8 cellular contexts compared by ENCODE assay signal in genomic region chr17:79741751-79742588, GRCh38. TPM values are rescaled to one million over a fixed set of nuclear protein-coding genes. Genes with fewer than 3 reads are reported as not detected.
A peak's percentile ranks its signal among the peaks of the same experiment; 100 is the strongest.
DNase-seq lines count a peak whose midpoint lies in the region; ATAC-seq, FAIRE-seq and TF ChIP-seq lines count a peak whose summit lies in the region.

No MANE protein-coding gene starts in this region.

- CTCF ChIA-PET in A549 (lab: Yijun Ruan, JAX), result interaction anchor here (0.6 to 10.4 kb wide), 43 partner anchors 7 to 648 kb away, joined by 3 to 254 read pairs (median 4); partner anchors contain the start of gene CBX2

- POLR2A ChIA-PET in A549 (lab: Yijun Ruan, JAX), result no interaction called here

- H3K9ac ChIP-seq in liver (ENCODE audit: low read depth in 1 of 2, low read length in 2 of 2), result no peak overlapping the region

- H3K9me3 ChIP-seq in A549 (no peaks in the 10 kb centered on the region), liver (ENCODE audit: control insufficient read depth in 4 of 4, low read length in 3 of 4) (no peaks in the 10 kb centered on the region)

- peak overlapping the region; percentile 51 to 74; a peak in 5 of 6 replicates for H3K27ac ChIP-seq in A549
- no peak overlapping the region for H3K27ac ChIP-seq in liver (ENCODE audit: low read depth in 1 of 2, low read length in 2 of 2)

- H3K4me3 ChIP-seq in A549, result peak overlapping the region; percentile 36; the same call in 2 of the 3 replicates
- H3K4me3 ChIP-seq in liver (ENCODE audit: low read depth in 1 of 3, low read length in 3 of 3), result no peak overlapping the region

- peak; percentile 97 for TF ChIP-seq CTCF in A549 (IDR thresholded peaks at IDR 0.05)
- TF ChIP-seq CTCF in liver (IDR thresholded peaks at IDR 0.05; ENCODE audit: low read depth, low read length, missing input control), result peak; percentile 81

- ATAC-seq in A549, result peak; percentile 68 to 85
- no peak for ATAC-seq in GM18502 (IDR thresholded peaks at IDR 0.05; ENCODE audit: poor library complexity, unreplicated experiment)

- TF ChIP-seq RAD21 in A549 (conservative IDR thresholded peaks at IDR 0.05 in 1 of 2, IDR thresholded peaks at IDR 0.05 in 1 of 2), result peak; percentile 72 to 85
- peak; percentile 71 to 80 for TF ChIP-seq RAD21 in liver (IDR thresholded peaks at IDR 0.05)

- peaks cover 0 to 3% (median under 1%) of the 10 kb centered on the region in 4 donors for H3K27me3 ChIP-seq in liver (ENCODE audit: control insufficient read depth in 4 of 4, insufficient read depth in 4 of 4, low read length in 3 of 4)

- TF ChIP-seq POLR2A in A549 (IDR thresholded peaks at IDR 0.05; ENCODE audit: low read length), result no peak

- H3K4me1 ChIP-seq in A549, result peaks cover 18% of the 10 kb centered on the region; the same call in 2 of the 3 replicates
- peaks cover 7 to 22% (median 11%) of the 10 kb centered on the region in 4 donors for H3K4me1 ChIP-seq in liver (ENCODE audit: control insufficient read depth in 4 of 4, insufficient read depth in 4 of 4, low read length in 3 of 4)

- WGBS in A549 (ENCODE audit: missing lambda C conversion rate), result 20% methylated on average over 43 of the region's 53 CpGs
- 9% methylated on average over 53 of the region's 53 CpGs for WGBS in liver

- no peak for TF ChIP-seq EP300 in A549 (IDR thresholded peaks at IDR 0.05)

- peak overlapping the region; percentile 93 for H3K4me2 ChIP-seq in A549

- DNase-seq in A549 (ENCODE audit: low read depth in 1 of 2, low spot score in 1 of 2), result peak; percentile 69 to 93
- peak; percentile 69 for DNase-seq in GM19238 (ENCODE audit: insufficient read length, low spot score)
- peak; percentile 24 for DNase-seq in NCI-H446 treated with DMSO at 0.1 percent for 48 hours (lab: John Stamatoyannopoulos, UW)
- peak; percentile 78 for DNase-seq in activated CD4-positive, alpha-beta T cell treated with anti-CD3 and anti-CD28 coated beads for 48 hours
- DNase-seq in dermis blood vessel endothelial cell, result peak; percentile 74
- peak; percentile 25 to 66 (median 56) for DNase-seq in stimulated activated CD4-positive, alpha-beta T cell treated with anti-CD3 and anti-CD28 coated beads, TNF-alpha, amount 100 ng/mL, for 1 hour (ENCODE audit: low read depth in 3 of 3, low spot score in 1 of 3)

- no peaks in the 10 kb centered on the region for H3K36me3 ChIP-seq in liver (ENCODE audit: control insufficient read depth in 4 of 4, insufficient read depth in 3 of 4, low read depth in 1 of 4, low read length in 3 of 4)

- FAIRE-seq in A549 (lab: Jason Lieb, UNC), result no peak

TF ChIP-seq in A549, 52 proteins besides CTCF, POLR2A, EP300 and RAD21:
- TF ChIP-seq SMC3 (IDR thresholded peaks at IDR 0.05) (peak; percentile 92), CHD4 (IDR thresholded peaks at IDR 0.05; ENCODE audit: borderline replicate concordance) (no peak), MAZ (IDR thresholded peaks at IDR 0.05; ENCODE audit: borderline replicate concordance, low read depth, low read length) (peak; percentile 90; the same call in 1 of the 2 replicates)

TF ChIP-seq in liver, 16 proteins besides CTCF, POLR2A, EP300 and RAD21:
- TF ChIP-seq RXRA (IDR thresholded peaks at IDR 0.05) (no peak), YY1 (IDR thresholded peaks at IDR 0.05) (no peak), HNF4G (IDR thresholded peaks at IDR 0.05) (no peak), TAF1 (conservative IDR thresholded peaks at IDR 0.05) (no peak), SP1 (IDR thresholded peaks at IDR 0.05) (no peak), NR2F2 (IDR thresholded peaks at IDR 0.05) (no peak), FOXA1 (IDR thresholded peaks at IDR 0.05) (no peak), HNF4A (conservative IDR thresholded peaks at IDR 0.05) (no peak), GABPA (IDR thresholded peaks at IDR 0.05 in 1 of 2, conservative IDR thresholded peaks at IDR 0.05 in 1 of 2) (no peak), JUND (IDR thresholded peaks at IDR 0.05) (no peak), EGR1 (IDR thresholded peaks at IDR 0.05; ENCODE audit: low read depth in 2 of 2) (no peak)
- TF ChIP-seq, protein P1, sequence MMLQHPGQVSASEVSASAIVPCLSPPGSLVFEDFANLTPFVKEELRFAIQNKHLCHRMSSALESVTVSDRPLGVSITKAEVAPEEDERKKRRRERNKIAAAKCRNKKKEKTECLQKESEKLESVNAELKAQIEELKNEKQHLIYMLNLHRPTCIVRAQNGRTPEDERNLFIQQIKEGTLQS (IDR thresholded peaks at IDR 0.05), result no peak
- TF ChIP-seq, protein P2, sequence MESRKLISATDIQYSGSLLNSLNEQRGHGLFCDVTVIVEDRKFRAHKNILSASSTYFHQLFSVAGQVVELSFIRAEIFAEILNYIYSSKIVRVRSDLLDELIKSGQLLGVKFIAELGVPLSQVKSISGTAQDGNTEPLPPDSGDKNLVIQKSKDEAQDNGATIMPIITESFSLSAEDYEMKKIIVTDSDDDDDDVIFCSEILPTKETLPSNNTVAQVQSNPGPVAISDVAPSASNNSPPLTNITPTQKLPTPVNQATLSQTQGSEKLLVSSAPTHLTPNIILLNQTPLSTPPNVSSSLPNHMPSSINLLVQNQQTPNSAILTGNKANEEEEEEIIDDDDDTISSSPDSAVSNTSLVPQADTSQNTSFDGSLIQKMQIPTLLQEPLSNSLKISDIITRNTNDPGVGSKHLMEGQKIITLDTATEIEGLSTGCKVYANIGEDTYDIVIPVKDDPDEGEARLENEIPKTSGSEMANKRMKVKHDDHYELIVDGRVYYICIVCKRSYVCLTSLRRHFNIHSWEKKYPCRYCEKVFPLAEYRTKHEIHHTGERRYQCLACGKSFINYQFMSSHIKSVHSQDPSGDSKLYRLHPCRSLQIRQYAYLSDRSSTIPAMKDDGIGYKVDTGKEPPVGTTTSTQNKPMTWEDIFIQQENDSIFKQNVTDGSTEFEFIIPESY (IDR thresholded peaks at IDR 0.05), result no peak
- TF ChIP-seq, protein P3, sequence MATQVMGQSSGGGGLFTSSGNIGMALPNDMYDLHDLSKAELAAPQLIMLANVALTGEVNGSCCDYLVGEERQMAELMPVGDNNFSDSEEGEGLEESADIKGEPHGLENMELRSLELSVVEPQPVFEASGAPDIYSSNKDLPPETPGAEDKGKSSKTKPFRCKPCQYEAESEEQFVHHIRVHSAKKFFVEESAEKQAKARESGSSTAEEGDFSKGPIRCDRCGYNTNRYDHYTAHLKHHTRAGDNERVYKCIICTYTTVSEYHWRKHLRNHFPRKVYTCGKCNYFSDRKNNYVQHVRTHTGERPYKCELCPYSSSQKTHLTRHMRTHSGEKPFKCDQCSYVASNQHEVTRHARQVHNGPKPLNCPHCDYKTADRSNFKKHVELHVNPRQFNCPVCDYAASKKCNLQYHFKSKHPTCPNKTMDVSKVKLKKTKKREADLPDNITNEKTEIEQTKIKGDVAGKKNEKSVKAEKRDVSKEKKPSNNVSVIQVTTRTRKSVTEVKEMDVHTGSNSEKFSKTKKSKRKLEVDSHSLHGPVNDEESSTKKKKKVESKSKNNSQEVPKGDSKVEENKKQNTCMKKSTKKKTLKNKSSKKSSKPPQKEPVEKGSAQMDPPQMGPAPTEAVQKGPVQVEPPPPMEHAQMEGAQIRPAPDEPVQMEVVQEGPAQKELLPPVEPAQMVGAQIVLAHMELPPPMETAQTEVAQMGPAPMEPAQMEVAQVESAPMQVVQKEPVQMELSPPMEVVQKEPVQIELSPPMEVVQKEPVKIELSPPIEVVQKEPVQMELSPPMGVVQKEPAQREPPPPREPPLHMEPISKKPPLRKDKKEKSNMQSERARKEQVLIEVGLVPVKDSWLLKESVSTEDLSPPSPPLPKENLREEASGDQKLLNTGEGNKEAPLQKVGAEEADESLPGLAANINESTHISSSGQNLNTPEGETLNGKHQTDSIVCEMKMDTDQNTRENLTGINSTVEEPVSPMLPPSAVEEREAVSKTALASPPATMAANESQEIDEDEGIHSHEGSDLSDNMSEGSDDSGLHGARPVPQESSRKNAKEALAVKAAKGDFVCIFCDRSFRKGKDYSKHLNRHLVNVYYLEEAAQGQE (IDR thresholded peaks at IDR 0.05), result no peak
- TF ChIP-seq, protein P4, sequence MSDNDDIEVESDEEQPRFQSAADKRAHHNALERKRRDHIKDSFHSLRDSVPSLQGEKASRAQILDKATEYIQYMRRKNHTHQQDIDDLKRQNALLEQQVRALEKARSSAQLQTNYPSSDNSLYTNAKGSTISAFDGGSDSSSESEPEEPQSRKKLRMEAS (IDR thresholded peaks at IDR 0.05), result no peak

RNA-seq across cellular contexts. Expression of gene ENPP7, which starts 11.2 kb away (rescaled TPM):
- polyA plus RNA-seq in A549 (2011; rRNA removed) (not detected in 2 replicates), A549 (2017; fragmentation: RNase III; extraction: RNeasy Plus Mini Kit Qiagen cat#74134 plus additional on column Dnase treatment) (not detected in 3 replicates), liver (1 to 10 TPM; 3.8 to 4.1 TPM)
- polyA plus RNA-seq in A549 (2012; cell fraction: cytosol; rRNA removed), result not detected in 2 replicates
- not detected in 2 replicates for polyA plus RNA-seq in A549 (2012; cell fraction: nucleus; rRNA removed)
- not detected in 2 replicates for polyA minus RNA-seq in A549 (2011; rRNA and poly(A)+ RNA removed)
- total RNA-seq in dermis blood vessel endothelial cell (not detected in 2 replicates), liver (10 to 100 TPM in 1 of 2 donors, 1 to 10 TPM in 1; 1.7 to 12.0 TPM)

RNA-seq across cellular contexts. Expression of gene CBX2, which starts 36.0 kb away (rescaled TPM):
- polyA plus RNA-seq in A549 (2011; rRNA removed), result 7.4 and 8.2 TPM in 2 replicates
- 14.4 and 18.3 TPM in 2 replicates for polyA plus RNA-seq in A549 (2012; cell fraction: cytosol; rRNA removed)
- 29.6 and 34.9 TPM in 2 replicates for polyA plus RNA-seq in A549 (2012; cell fraction: nucleus; rRNA removed)
- polyA plus RNA-seq in A549 (2017; fragmentation: RNase III; extraction: RNeasy Plus Mini Kit Qiagen cat#74134 plus additional on column Dnase treatment), result 13.6 to 16.4 TPM (median 14.9 TPM) in 3 replicates
- polyA minus RNA-seq in A549 (2011; rRNA and poly(A)+ RNA removed), result 11.6 and 13.7 TPM in 2 replicates
- total RNA-seq in dermis blood vessel endothelial cell, result 12.9 and 14.1 TPM in 2 replicates
- 1 to 10 TPM in 1 of 2 donors, under 1 TPM in 1; 0.33 to 2.4 TPM for total RNA-seq in liver
- polyA plus RNA-seq in liver, result under 1 TPM; 0.36 to 0.69 TPM

RNA-seq across cellular contexts. Expression of gene CBX8, which starts 54.9 kb away (rescaled TPM):
- polyA plus RNA-seq in A549 (2011; rRNA removed) (1.5 and 2.8 TPM in 2 replicates), A549 (2017; fragmentation: RNase III; extraction: RNeasy Plus Mini Kit Qiagen cat#74134 plus additional on column Dnase treatment) (11.0 to 13.1 TPM (median 11.9 TPM) in 3 replicates), liver (1 to 10 TPM in 1 of 2 donors, under 1 TPM in 1; 0.75 to 2.7 TPM)
- polyA plus RNA-seq in A549 (2012; cell fraction: cytosol; rRNA removed), result 3.5 and 3.8 TPM in 2 replicates
- polyA plus RNA-seq in A549 (2012; cell fraction: nucleus; rRNA removed), result 4.8 and 7.2 TPM in 2 replicates
- polyA minus RNA-seq in A549 (2011; rRNA and poly(A)+ RNA removed), result 2.5 and 2.8 TPM in 2 replicates
- total RNA-seq in dermis blood vessel endothelial cell (2.7 and 5.1 TPM in 2 replicates), liver (1 to 10 TPM; 1.4 to 2.3 TPM)

Comparison
In these comparisons a context has a peak if more than half of its experiments do, and no peak if none do; other contexts are left out.
1. DNase-seq: peak in every context shown above with its lines; median percentile 81 in A549; 78 in activated CD4-positive, alpha-beta T cell treated with anti-CD3 and anti-CD28 coated beads for 48 hours; 74 in dermis blood vessel endothelial cell; 69 in GM19238; 56 in stimulated activated CD4-positive, alpha-beta T cell treated with anti-CD3 and anti-CD28 coated beads, TNF-alpha, amount 100 ng/mL, for 1 hour; 24 in NCI-H446 treated with DMSO at 0.1 percent for 48 hours.
2. H3K27ac ChIP-seq: peak in A549 (2 of 2); none in liver (0 of 2).